Comparison of ENCODE assay signal across 19 cellular contexts in the genomic region with DNA sequence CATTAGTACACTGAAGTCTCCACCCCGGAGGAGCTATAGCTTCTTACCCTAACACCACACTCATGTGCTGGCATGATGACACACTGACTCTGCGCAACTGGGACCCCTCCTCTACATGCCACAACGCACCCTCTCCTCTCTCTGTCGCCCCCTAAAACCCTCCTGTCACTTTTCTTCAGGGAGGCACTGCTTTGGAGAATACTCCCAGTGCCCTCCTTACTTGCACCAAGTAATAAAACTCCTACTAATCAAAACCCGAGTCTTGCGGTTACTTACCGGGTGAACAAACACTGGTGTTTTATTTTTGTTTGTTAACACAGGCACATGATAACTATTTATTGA.
"Had no signal": no experiment of that assay in that cellular context is flagged by ENCODE, and none has a peak within 500 bp of the region (broad histone marks: within the 10 kb centered on the region; RNA-seq: fewer than 3 reads in every experiment).

No MANE protein-coding gene starts in this region.

- H3K4me3 ChIP-seq: left ventricle myocardium inferior, pancreas, right lobe of liver, upper lobe of left lung had no signal

- H3K27ac Mint-ChIP-seq: activated CD4-positive, alpha-beta memory T cell treated with anti-CD3 and anti-CD28 coated beads for 36 hours; activated CD4-positive, alpha-beta T cell treated with anti-CD3 and anti-CD28 coated beads for 36 hours; activated naive CD8-positive, alpha-beta T cell; activated T-helper 1 cell treated with anti-CD3 and anti-CD28 coated beads, Interleukin-12 subunit alpha, Interleukin-12 subunit beta, Interleukin-2, Interleukin-4 antibody, amounts not matched to agents 30 ng/mL and 10 ng/mL and 1 ng/mL, durations not matched to agents 14 hours and 24 hours and 36 hours had no signal

- H3K27ac ChIP-seq: left ventricle myocardium inferior, pancreas, right lobe of liver, upper lobe of left lung had no signal

- H3K36me3 Mint-ChIP-seq: activated CD4-positive, alpha-beta memory T cell treated with anti-CD3 and anti-CD28 coated beads for 36 hours; activated naive CD8-positive, alpha-beta T cell had no signal

- H3K4me1 Mint-ChIP-seq: activated CD4-positive, alpha-beta T cell treated with anti-CD3 and anti-CD28 coated beads for 36 hours; stimulated activated naive CD8-positive, alpha-beta T cell treated with anti-CD3 and anti-CD28 coated beads, Interleukin-15, amount 100 ng/mL, for 72 hours had no signal

- DNase-seq: activated CD4-positive, alpha-beta memory T cell treated with anti-CD3 and anti-CD28 coated beads for 36 hours; activated CD4-positive, alpha-beta T cell treated with anti-CD3 and anti-CD28 coated beads for 36 hours; activated T-cell treated with anti-CD3 and anti-CD28 coated beads for 4 hours; dermis blood vessel endothelial cell; effector memory CD4-positive, alpha-beta T cell; foreskin fibroblast; kidney glomerular epithelial cell; left ventricle myocardium inferior; mammary epithelial cell; pancreas; right lobe of liver; small intestine; stimulated activated CD4-positive, alpha-beta T cell treated with anti-CD3 and anti-CD28 coated beads, Interleukin-15, amount 100 ng/mL, for 24 hours; stimulated activated CD4-positive, alpha-beta T cell treated with anti-CD3 and anti-CD28 coated beads, Interleukin-4, amount 100 ng/mL, for 1 hour; stimulated activated naive CD8-positive, alpha-beta T cell treated with anti-CD3 and anti-CD28 coated beads, Interleukin-15, amount 100 ng/mL, for 72 hours; T-helper 1 cell; upper lobe of left lung had no signal

- H3K9me3 Mint-ChIP-seq: activated CD4-positive, alpha-beta memory T cell treated with anti-CD3 and anti-CD28 coated beads for 36 hours; activated T-helper 1 cell treated with anti-CD3 and anti-CD28 coated beads, Interleukin-12 subunit alpha, Interleukin-12 subunit beta, Interleukin-2, Interleukin-4 antibody, amounts not matched to agents 30 ng/mL and 10 ng/mL and 1 ng/mL, durations not matched to agents 14 hours and 24 hours and 36 hours; stimulated activated naive CD8-positive, alpha-beta T cell treated with anti-CD3 and anti-CD28 coated beads, Interleukin-15, amount 100 ng/mL, for 72 hours had no signal

- H3K4me1 ChIP-seq: left ventricle myocardium inferior, pancreas, right lobe of liver, upper lobe of left lung had no signal

- H3K9me3 ChIP-seq: left ventricle myocardium inferior, pancreas, right lobe of liver, upper lobe of left lung had no signal

- H3K4me3 Mint-ChIP-seq: activated CD4-positive, alpha-beta memory T cell treated with anti-CD3 and anti-CD28 coated beads for 36 hours; activated CD4-positive, alpha-beta T cell treated with anti-CD3 and anti-CD28 coated beads for 36 hours; activated naive CD8-positive, alpha-beta T cell; activated T-helper 1 cell treated with anti-CD3 and anti-CD28 coated beads, Interleukin-12 subunit alpha, Interleukin-12 subunit beta, Interleukin-2, Interleukin-4 antibody, amounts not matched to agents 30 ng/mL and 10 ng/mL and 1 ng/mL, durations not matched to agents 14 hours and 24 hours and 36 hours; stimulated activated naive CD8-positive, alpha-beta T cell treated with anti-CD3 and anti-CD28 coated beads, Interleukin-15, amount 100 ng/mL, for 72 hours had no signal

- H3K36me3 ChIP-seq: left ventricle myocardium inferior, pancreas, right lobe of liver, upper lobe of left lung had no signal

- ATAC-seq: activated CD4-positive, alpha-beta T cell treated with anti-CD3 and anti-CD28 coated beads for 36 hours; pancreas; right lobe of liver; stimulated activated naive CD8-positive, alpha-beta T cell treated with anti-CD3 and anti-CD28 coated beads, Interleukin-15, amount 100 ng/mL, for 72 hours had no signal

- H3K27me3 Mint-ChIP-seq: activated CD4-positive, alpha-beta memory T cell treated with anti-CD3 and anti-CD28 coated beads for 36 hours; activated naive CD8-positive, alpha-beta T cell; stimulated activated naive CD8-positive, alpha-beta T cell treated with anti-CD3 and anti-CD28 coated beads, Interleukin-15, amount 100 ng/mL, for 72 hours had no signal

- H3K27me3 ChIP-seq: pancreas, right lobe of liver, upper lobe of left lung had no signal
